ENCODE assay signal across 8 cellular contexts in genomic region chr11:44286268-44286880, GRCh38. TPM values are rescaled to one million over a fixed set of nuclear protein-coding genes. Genes with fewer than 3 reads are reported as not detected.
DNase-seq lines count a peak whose midpoint lies in the region; ATAC-seq and TF ChIP-seq lines count a peak whose summit lies in the region.

No MANE protein-coding gene starts in this region.

- H3K36me3 Mint-ChIP-seq in glutamatergic neuron (ENCODE audit: unreplicated experiment) = no peaks in the 10 kb centered on the region

- no peak overlapping the region for H3K27ac Mint-ChIP-seq in glutamatergic neuron (ENCODE audit: unreplicated experiment)

- peak; percentile 35 to 72 (median 51) for DNase-seq in NCI-H1417 (lab: John Stamatoyannopoulos, UW)
- DNase-seq in NCI-H1417 treated with DMSO at 0.1 percent for 48 hours (lab: John Stamatoyannopoulos, UW) = no peak
- DNase-seq in Jurkat, Clone E6-1 (ENCODE audit: low read depth, low spot score) = peak; percentile 55
- peak; percentile 34 for DNase-seq in RPMI7951 (ENCODE audit: low read depth)
- DNase-seq in activated T-helper 9 cell treated with anti-CD3 and anti-CD28 coated beads, Interleukin-2, amount 50 U/mL, for 16 hours (ENCODE audit: low read depth) = peak; percentile 27
- DNase-seq in glutamatergic neuron = peak; percentile 68
- no peak for DNase-seq in sciatic nerve (ENCODE audit: low spot score)

- peak; percentile 72 for ATAC-seq in sciatic nerve
- no peak for ATAC-seq in HG03139 (IDR thresholded peaks at IDR 0.05; ENCODE audit: unreplicated experiment)

- TF ChIP-seq CTCF in glutamatergic neuron (IDR thresholded peaks at IDR 0.05; ENCODE audit: partially characterized antibody, unreplicated experiment) = peak; percentile 96

- H3K4me1 Mint-ChIP-seq in glutamatergic neuron (ENCODE audit: low read depth, unreplicated experiment) = no peaks in the 10 kb centered on the region

- no peaks in the 10 kb centered on the region for H3K9me3 Mint-ChIP-seq in glutamatergic neuron (ENCODE audit: unreplicated experiment)

- intact Hi-C loops in sciatic nerve (cut with DNase I) = loop anchor here (5.0 kb wide), 1 partner anchor 251 kb away; no protein-coding TSS in a partner anchor

- peaks cover 5% of the 10 kb centered on the region for H3K27me3 Mint-ChIP-seq in glutamatergic neuron (ENCODE audit: unreplicated experiment)

- H3K4me3 ChIP-seq in Jurkat, Clone E6-1 (ENCODE audit: low read length) = no peak overlapping the region

- no peak overlapping the region for H3K4me3 Mint-ChIP-seq in glutamatergic neuron (ENCODE audit: unreplicated experiment)

RNA-seq across cellular contexts. Expression of gene ALX4, which starts 23.6 kb away (rescaled TPM):
- 0.25 TPM for polyA plus RNA-seq in Jurkat, Clone E6-1 (2012; ENCODE audit: insufficient read depth, insufficient read length)
- not detected in 2 replicates for total RNA-seq in RPMI7951 (2014; rRNA removed; shearing (Covaris generic))
- not detected for total RNA-seq in glutamatergic neuron (ENCODE audit: unreplicated experiment)
- total RNA-seq in sciatic nerve = 1.1 TPM

Comparison
In these comparisons a context has a peak if more than half of its experiments do, and no peak if none do; other contexts are left out.
1. DNase-seq: peak in NCI-H1417 (3 of 3), Jurkat, Clone E6-1 (single experiment), RPMI7951 (single experiment), activated T-helper 9 cell treated with anti-CD3 and anti-CD28 coated beads, Interleukin-2, amount 50 U/mL, for 16 hours (single experiment) and glutamatergic neuron (single experiment); none in NCI-H1417 treated with DMSO at 0.1 percent for 48 hours (single experiment) and sciatic nerve (single experiment).